8 cellular contexts compared by ENCODE assay signal in the genomic region with DNA sequence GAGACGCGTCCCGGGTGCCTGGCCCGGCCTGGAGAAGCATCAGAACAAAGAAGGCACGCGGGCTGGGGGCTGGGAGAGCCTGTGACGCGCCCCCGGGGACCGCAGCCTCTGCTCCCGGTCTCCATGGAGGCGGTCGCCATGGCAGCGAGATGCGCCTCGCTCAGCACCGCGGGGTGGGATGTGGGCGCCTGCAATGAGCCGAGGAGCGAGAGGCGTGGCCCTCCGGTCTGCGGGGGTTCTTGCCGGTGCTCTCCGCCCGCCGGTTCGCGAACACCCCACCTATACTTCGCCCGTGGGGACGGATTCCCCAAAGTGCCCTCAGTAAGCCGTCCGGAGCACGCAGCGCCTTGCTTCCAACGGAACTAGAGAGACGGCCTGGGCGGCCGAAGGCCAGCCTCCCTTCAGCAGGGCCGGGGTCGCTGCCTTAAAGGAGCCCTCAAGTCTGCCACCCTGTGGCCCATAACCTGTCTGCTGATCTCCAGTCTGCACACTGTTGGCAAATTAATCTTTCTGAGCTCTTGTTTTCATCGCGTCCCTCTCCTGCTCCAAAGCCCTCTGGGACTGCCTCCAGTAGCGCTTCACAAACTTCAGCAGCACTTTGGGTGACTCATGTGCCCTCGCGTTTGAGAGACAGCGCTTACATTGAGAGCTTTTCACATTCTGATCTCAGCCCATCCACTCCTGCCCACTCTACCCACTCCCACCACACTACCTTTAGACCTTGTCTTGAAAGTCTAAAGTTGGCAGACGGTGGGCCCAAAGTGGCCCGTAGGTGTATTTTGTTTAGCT. TPM values are rescaled to one million over a fixed set of nuclear protein-coding genes. Genes with fewer than 3 reads are reported as not detected.
DNase-seq lines count a peak whose midpoint lies in the region; ATAC-seq and TF ChIP-seq lines count a peak whose summit lies in the region.

No MANE protein-coding gene starts in this region.

- H3K79me2 ChIP-seq in DOHH2 (ENCODE audit: control insufficient read depth, low read length): peaks cover 40% of the 10 kb centered on the region
- peaks cover 18% of the 10 kb centered on the region; the same call in 1 of the 2 replicates for H3K79me2 ChIP-seq in GM23338 (replicated peaks; ENCODE audit: insufficient read depth)
- H3K79me2 ChIP-seq in MM.1S (ENCODE audit: low read length): peaks cover 18% of the 10 kb centered on the region
- peaks cover 6% of the 10 kb centered on the region for H3K79me2 ChIP-seq in trophoblast cell (ENCODE audit: control insufficient read depth, insufficient read depth, low read length, poor library complexity)

- H4K8ac ChIP-seq in trophoblast cell (ENCODE audit: low read depth, low read length): peak overlapping the region; percentile 91

- H2AFZ ChIP-seq in GM23338: peak overlapping the region; percentile 94
- peak overlapping the region; percentile 85 for H2AFZ ChIP-seq in MM.1S (ENCODE audit: low read length)
- H2AFZ ChIP-seq in trophoblast cell (ENCODE audit: insufficient read depth, low read length, poor library complexity): peak overlapping the region; percentile 89

- H3K4me2 ChIP-seq in DOHH2 (ENCODE audit: low read length): peak overlapping the region; percentile 100
- H3K4me2 ChIP-seq in GM23338: peak overlapping the region; percentile 84
- peak overlapping the region; percentile 86 for H3K4me2 ChIP-seq in MM.1S (ENCODE audit: low read depth, low read length)
- H3K4me2 ChIP-seq in trophoblast cell (ENCODE audit: low read length): peak overlapping the region; percentile 84

- peaks cover 16% of the 10 kb centered on the region for H3K4me1 Mint-ChIP-seq in GM23338

- H3K27ac Mint-ChIP-seq in GM23338: peak overlapping the region; percentile 81
- peak overlapping the region; percentile 90 for H3K27ac Mint-ChIP-seq in activated naive CD4-positive, alpha-beta T cell treated with anti-CD3 and anti-CD28 coated beads, Interleukin-2, amount 50 U/mL, for 72 hours

- TF ChIP-seq CTCF in DOHH2 (IDR thresholded peaks at IDR 0.05; ENCODE audit: low read depth, low read length, poor library complexity, severe bottlenecking): peak; percentile 74
- TF ChIP-seq CTCF in GM23338 (conservative IDR thresholded peaks at IDR 0.05; ENCODE audit: low read depth in 2 of 2): peak; percentile 59 to 71
- peak; percentile 61 for TF ChIP-seq CTCF in MM.1S (IDR thresholded peaks at IDR 0.05; ENCODE audit: low read length)
- peak; percentile 43 to 76 (median 63) for TF ChIP-seq CTCF in tibial nerve (IDR thresholded peaks at IDR 0.05)

- WGBS in trophoblast cell (ENCODE audit: extremely low coverage, insufficient coverage, insufficient read length): no CpG with 5 or more reads among the region's 51 CpGs
- 1 to 2% methylated on average over 28 to 41 of the region's 51 CpGs for WGBS in tibial nerve, 2 donors

- H3K18ac ChIP-seq in trophoblast cell (ENCODE audit: low read length): peak overlapping the region; percentile 63

- no peak for TF ChIP-seq POLR2A in tibial nerve (IDR thresholded peaks at IDR 0.05)

- H4K91ac ChIP-seq in trophoblast cell (ENCODE audit: low read depth, low read length): peak overlapping the region; percentile 74

- H3K23ac ChIP-seq in trophoblast cell (ENCODE audit: low read length): no peak overlapping the region

- peaks cover 8% of the 10 kb centered on the region; the same call in 1 of the 2 replicates for H4K20me1 ChIP-seq in DOHH2 (ENCODE audit: control insufficient read depth, insufficient read depth, low read depth, low read length)
- H4K20me1 ChIP-seq in GM23338 (replicated peaks; ENCODE audit: insufficient read depth): no peaks in the 10 kb centered on the region; the same call in 1 of the 2 replicates
- H4K20me1 ChIP-seq in MM.1S (ENCODE audit: insufficient read depth, low read length): no peaks in the 10 kb centered on the region

- no peaks in the 10 kb centered on the region for H3K9me2 ChIP-seq in DOHH2 (replicated peaks; ENCODE audit: control insufficient read depth, low read length)
- H3K9me2 ChIP-seq in GM23338 (ENCODE audit: insufficient read depth): no peaks in the 10 kb centered on the region
- no peaks in the 10 kb centered on the region for H3K9me2 ChIP-seq in MM.1S (replicated peaks; ENCODE audit: insufficient read depth, low read length)

- intact Hi-C loops in head of caudate nucleus (cut with DNase I): loop anchor here (2.0 kb wide), 1 partner anchor 52 kb away; a partner anchor contains a TSS

- peaks cover 10% of the 10 kb centered on the region for H3K79me1 ChIP-seq in trophoblast cell (ENCODE audit: low read length)

- peaks cover 12% of the 10 kb centered on the region for H3K27me3 Mint-ChIP-seq in GM23338 (ENCODE audit: insufficient read depth, low read depth, poor library complexity)

- no peak for TF ChIP-seq EP300 in tibial nerve (IDR thresholded peaks at IDR 0.05)

- peak overlapping the region; percentile 80 for H3K14ac ChIP-seq in trophoblast cell (ENCODE audit: low read length)

- no peaks in the 10 kb centered on the region; the same call in 2 of the 3 replicates for H3K36me3 Mint-ChIP-seq in GM23338 (ENCODE audit: low read depth)
- no peaks in the 10 kb centered on the region for H3K36me3 Mint-ChIP-seq in activated naive CD4-positive, alpha-beta T cell treated with anti-CD3 and anti-CD28 coated beads, Interleukin-2, amount 50 U/mL, for 72 hours

- H3F3A ChIP-seq in DOHH2 (ENCODE audit: control insufficient read depth, insufficient read depth) (peaks cover 5% of the 10 kb centered on the region), GM23338 (replicated peaks; ENCODE audit: low read depth) (0 out of 2 replicates have a peak, but pooled peaks cover 4% of the 10 kb centered on the region), MM.1S (ENCODE audit: insufficient read depth, low read length) (peaks cover 11% of the 10 kb centered on the region)

- H3K4ac ChIP-seq in trophoblast cell (ENCODE audit: low read depth, low read length): peak overlapping the region; percentile 61

- peak overlapping the region; percentile 92 for H3K4me3 Mint-ChIP-seq in GM23338

- H3K27ac ChIP-seq in DOHH2 (ENCODE audit: low read depth, low read length) (peak overlapping the region; percentile 47), GM23338 (ENCODE audit: low read depth) (no peak overlapping the region), MM.1S (ENCODE audit: low read length) (peak overlapping the region; percentile 80), trophoblast cell (ENCODE audit: low read depth, low read length) (no peak overlapping the region), tibial nerve (peak overlapping the region; percentile 79 to 96 (median 90))

- no peak overlapping the region for H2BK5ac ChIP-seq in trophoblast cell (ENCODE audit: low read depth, low read length, poor library complexity)

- ATAC-seq in GM23338: peak; percentile 74
- peak; percentile 71 for ATAC-seq in SK-N-SH treated with all-trans-retinoic acid at 6 μM for 48 hours
- peak; percentile 60 to 69 for ATAC-seq in activated naive CD4-positive, alpha-beta T cell treated with anti-CD3 and anti-CD28 coated beads, Interleukin-2, amount 50 U/mL, for 72 hours

- H2BK120ac ChIP-seq in trophoblast cell (ENCODE audit: insufficient read depth, low read length, poor library complexity): peak overlapping the region; percentile 48

- peak overlapping the region; percentile 86 for H4K12ac ChIP-seq in trophoblast cell (ENCODE audit: low read depth, low read length)

- H3K9me3 Mint-ChIP-seq in GM23338: no peaks in the 10 kb centered on the region
- H3K9me3 Mint-ChIP-seq in activated naive CD4-positive, alpha-beta T cell treated with anti-CD3 and anti-CD28 coated beads, Interleukin-2, amount 50 U/mL, for 72 hours: no peaks in the 10 kb centered on the region

- H3K9ac ChIP-seq in MM.1S (ENCODE audit: low read length) (peak overlapping the region; percentile 88), trophoblast cell (ENCODE audit: low read length) (peak overlapping the region; percentile 69)

- H3K36me3 ChIP-seq in DOHH2 (ENCODE audit: control insufficient read depth, low read length): peaks cover 6% of the 10 kb centered on the region
- H3K36me3 ChIP-seq in GM23338 (ENCODE audit: insufficient read depth): no peaks in the 10 kb centered on the region
- H3K36me3 ChIP-seq in MM.1S (replicated peaks; ENCODE audit: insufficient read depth, low read length): no peaks in the 10 kb centered on the region
- H3K36me3 ChIP-seq in trophoblast cell (ENCODE audit: control insufficient read depth in 1 of 2, insufficient read depth in 2 of 2, low read length in 2 of 2): no peaks in the 10 kb centered on the region
- no peaks in the 10 kb centered on the region for H3K36me3 ChIP-seq in tibial nerve

- no peak overlapping the region for H2BK12ac ChIP-seq in trophoblast cell (ENCODE audit: low read length)

- H3K4me3 ChIP-seq in DOHH2 (ENCODE audit: low read length): peak overlapping the region; percentile 99
- peak overlapping the region; percentile 95 for H3K4me3 ChIP-seq in GM23338
- H3K4me3 ChIP-seq in MM.1S (ENCODE audit: low read length): peak overlapping the region; percentile 90
- peak overlapping the region; percentile 80 for H3K4me3 ChIP-seq in trophoblast cell (ENCODE audit: low read depth, low read length)
- peak overlapping the region; percentile 66 to 70 (median 68) for H3K4me3 ChIP-seq in tibial nerve

- H3K9me3 ChIP-seq in DOHH2 (ENCODE audit: control insufficient read depth, insufficient read depth, low read length): no peaks in the 10 kb centered on the region
- H3K9me3 ChIP-seq in MM.1S (replicated peaks; ENCODE audit: insufficient read depth, low read length): no peaks in the 10 kb centered on the region
- no peaks in the 10 kb centered on the region for H3K9me3 ChIP-seq in trophoblast cell (ENCODE audit: insufficient read depth, low read depth, low read length)
- H3K9me3 ChIP-seq in tibial nerve: no peaks in the 10 kb centered on the region

- DNase-seq in GM23338 (ENCODE audit: low spot score) (peak; percentile 89), MM.1S (peak; percentile 70), head of caudate nucleus (peak; percentile 77 to 96 (median 90)), trophoblast cell (peak; percentile 69 to 86), tibial nerve (ENCODE audit: low spot score in 2 of 2) (peak; percentile 60 to 61)
- peak; percentile 73 to 79 for DNase-seq in activated naive CD4-positive, alpha-beta T cell treated with anti-CD3 and anti-CD28 coated beads, Interleukin-2, amount 50 U/mL, for 72 hours (ENCODE audit: low spot score in 2 of 2)

- H3K27me3 ChIP-seq in DOHH2 (ENCODE audit: control insufficient read depth, low read length): no peaks in the 10 kb centered on the region
- no peaks in the 10 kb centered on the region for H3K27me3 ChIP-seq in GM23338 (ENCODE audit: insufficient read depth)
- H3K27me3 ChIP-seq in MM.1S (replicated peaks; ENCODE audit: insufficient read depth, low read length): no peaks in the 10 kb centered on the region
- no peaks in the 10 kb centered on the region for H3K27me3 ChIP-seq in trophoblast cell (ENCODE audit: insufficient read depth, low read length)
- no peaks in the 10 kb centered on the region for H3K27me3 ChIP-seq in tibial nerve

- peaks cover 29% of the 10 kb centered on the region for H3K4me1 ChIP-seq in DOHH2 (ENCODE audit: control insufficient read depth, low read length)
- peaks cover 13% of the 10 kb centered on the region for H3K4me1 ChIP-seq in GM23338 (ENCODE audit: insufficient read depth)
- peaks cover 15% of the 10 kb centered on the region for H3K4me1 ChIP-seq in MM.1S (ENCODE audit: low read length)
- H3K4me1 ChIP-seq in trophoblast cell (ENCODE audit: control insufficient read depth in 1 of 2, insufficient read depth in 2 of 2, low read length in 2 of 2): peaks cover 8 to 12% of the 10 kb centered on the region in 2 experiments
- H3K4me1 ChIP-seq in tibial nerve: peaks cover 0 to 51% (median 23%) of the 10 kb centered on the region in 4 donors

- no peak overlapping the region for H2AK5ac ChIP-seq in trophoblast cell (ENCODE audit: low read length)

RNA-seq across cellular contexts. Expression of a gene that starts 1.0 kb away (rescaled TPM):
- 79.0 and 86.6 TPM in 2 replicates for total RNA-seq in GM23338 (2014; rRNA removed; shearing (Covaris generic))
- polyA plus RNA-seq in GM23338 (2016; fragmentation: Nextera tagmentation; extraction: Ambion mirVana): 126 and 131 TPM in 2 replicates
- total RNA-seq in activated naive CD4-positive, alpha-beta T cell treated with anti-CD3 and anti-CD28 coated beads, Interleukin-2, amount 50 U/mL, for 72 hours: 10 to 100 TPM; 44.7 to 45.0 TPM
- polyA plus RNA-seq in trophoblast cell (2013): 15.3 and 15.6 TPM in 2 replicates
- 10 to 100 TPM; 14.4 to 32.4 (median 22.2) TPM for total RNA-seq in tibial nerve

RNA-seq across cellular contexts. Expression of a gene that starts 12.7 kb away (rescaled TPM):
- 0.69 and 1.3 TPM in 2 replicates for total RNA-seq in GM23338 (2014; rRNA removed; shearing (Covaris generic))
- 0.68 and 0.85 TPM in 2 replicates for polyA plus RNA-seq in GM23338 (2016; fragmentation: Nextera tagmentation; extraction: Ambion mirVana)
- under 1 TPM in 1 of 2 donors, not detected in 1; 0.14 TPM for total RNA-seq in activated naive CD4-positive, alpha-beta T cell treated with anti-CD3 and anti-CD28 coated beads, Interleukin-2, amount 50 U/mL, for 72 hours
- 0.04 and 0.11 TPM in 2 replicates for polyA plus RNA-seq in trophoblast cell (2013)
- total RNA-seq in tibial nerve: 1 to 10 TPM in 2 of 4 donors, not detected in 2; 1.1 to 1.8 TPM

RNA-seq across cellular contexts. Expression of a gene that starts 18.0 kb away (rescaled TPM):
- 44.3 and 52.1 TPM in 2 replicates for total RNA-seq in GM23338 (2014; rRNA removed; shearing (Covaris generic))
- 9.5 and 10.8 TPM in 2 replicates for polyA plus RNA-seq in GM23338 (2016; fragmentation: Nextera tagmentation; extraction: Ambion mirVana)
- total RNA-seq in activated naive CD4-positive, alpha-beta T cell treated with anti-CD3 and anti-CD28 coated beads, Interleukin-2, amount 50 U/mL, for 72 hours: 10 to 100 TPM; 34.4 to 48.1 TPM
- polyA plus RNA-seq in trophoblast cell (2013): 23.2 and 23.8 TPM in 2 replicates
- total RNA-seq in tibial nerve: 100 to 1,000 TPM in 2 of 4 donors, 10 to 100 TPM in 2; 72.8 to 109 (median 100) TPM

RNA-seq across cellular contexts. Expression of a gene that starts 27.6 kb away (rescaled TPM):
- total RNA-seq in GM23338 (2014; rRNA removed; shearing (Covaris generic)): 19.9 and 33.0 TPM in 2 replicates
- 9.8 and 10.5 TPM in 2 replicates for polyA plus RNA-seq in GM23338 (2016; fragmentation: Nextera tagmentation; extraction: Ambion mirVana)
- 100 to 1,000 TPM in 1 of 2 donors, 10 to 100 TPM in 1; 72.9 to 168 TPM for total RNA-seq in activated naive CD4-positive, alpha-beta T cell treated with anti-CD3 and anti-CD28 coated beads, Interleukin-2, amount 50 U/mL, for 72 hours
- 25.2 and 26.6 TPM in 2 replicates for polyA plus RNA-seq in trophoblast cell (2013)
- total RNA-seq in tibial nerve: 10 to 100 TPM; 33.0 to 65.4 (median 43.9) TPM

RNA-seq across cellular contexts. Expression of a gene that starts 36.1 kb away (rescaled TPM):
- 6.4 and 6.5 TPM in 2 replicates for total RNA-seq in GM23338 (2014; rRNA removed; shearing (Covaris generic))
- 2.8 and 3.3 TPM in 2 replicates for polyA plus RNA-seq in GM23338 (2016; fragmentation: Nextera tagmentation; extraction: Ambion mirVana)
- not detected for total RNA-seq in activated naive CD4-positive, alpha-beta T cell treated with anti-CD3 and anti-CD28 coated beads, Interleukin-2, amount 50 U/mL, for 72 hours
- polyA plus RNA-seq in trophoblast cell (2013): 0.01 and 0.03 TPM in 2 replicates
- 10 to 100 TPM; 12.7 to 30.9 (median 18.7) TPM for total RNA-seq in tibial nerve

Comparison
In these comparisons a context has a peak if more than half of its experiments do, and no peak if none do; other contexts are left out.
1. H3K27ac ChIP-seq: peak in DOHH2 (single experiment), MM.1S (single experiment) and tibial nerve (4 of 4); none in GM23338 (single experiment) and trophoblast cell (single experiment).
2. Peak in every context shown above with its lines, with median percentiles within 50 percentile points of each other: H3K4me2 ChIP-seq, H3K4me3 ChIP-seq, CTCF ChIP-seq, ATAC-seq, DNase-seq and H2AFZ ChIP-seq.